In the genomic region with DNA sequence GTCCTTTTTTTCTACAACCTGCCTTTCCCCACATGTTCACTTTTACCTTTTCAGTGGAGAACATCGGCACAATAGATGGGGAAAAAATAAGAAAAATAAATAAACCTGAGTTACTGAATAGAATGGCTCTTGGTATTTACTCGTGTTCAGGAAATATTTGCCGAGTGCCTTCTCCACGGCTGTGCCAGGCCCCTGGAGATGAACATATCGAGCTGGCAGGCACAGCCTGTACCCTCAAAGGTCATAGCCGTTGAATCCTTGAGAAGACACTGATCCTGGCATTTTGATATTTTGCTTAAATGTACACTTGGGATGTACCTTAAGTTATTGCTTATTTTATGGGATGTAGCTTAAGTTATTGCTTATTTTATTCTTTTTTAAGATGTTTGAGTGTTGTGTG, we compare ENCODE assay signal across 24 cellular contexts.
"Had no signal": no experiment of that assay in that cellular context is flagged by ENCODE, and none has a peak within 500 bp of the region (broad histone marks: within the 10 kb centered on the region; RNA-seq: fewer than 3 reads in every experiment).

No MANE protein-coding gene starts in this region.

- ATAC-seq: activated CD8-positive, alpha-beta T cell treated with anti-CD3 and anti-CD28 coated beads, Interleukin-2, amount 10 ng/mL, durations not matched to agents 7 days and 5 days; gastrocnemius medialis; right cardiac atrium had no signal

- H3K27me3 Mint-ChIP-seq: activated CD4-positive, alpha-beta T cell treated with anti-CD3 and anti-CD28 coated beads for 36 hours; effector memory CD8-positive, alpha-beta T cell; stimulated activated naive CD8-positive, alpha-beta T cell treated with anti-CD3 and anti-CD28 coated beads, Interleukin-15, Interleukin-2, amounts not matched to agents 100 ng/mL and 50 ng/mL, for 24 hours had no signal

- H3K27ac Mint-ChIP-seq: activated CD4-positive, alpha-beta T cell treated with anti-CD3 and anti-CD28 coated beads for 36 hours; activated CD8-positive, alpha-beta T cell treated with anti-CD3 and anti-CD28 coated beads, Interleukin-2, amount 10 ng/mL, durations not matched to agents 7 days and 5 days; activated naive CD4-positive, alpha-beta T cell treated with anti-CD3 and anti-CD28 coated beads, Interleukin-2, amount 50 U/mL, for 72 hours; T-helper 2 cell treated with Interferon-gamma antibody and Interleukin-4, amounts not matched to agents 5 μg/mL and 100 μg/mL, for 36 hours had no signal

- H3K27ac ChIP-seq: gastrocnemius medialis, left ventricle myocardium inferior, parathyroid adenoma, spleen, thoracic aorta, vagina had no signal

- H3K9me3 Mint-ChIP-seq: effector memory CD8-positive, alpha-beta T cell; stimulated activated naive CD8-positive, alpha-beta T cell treated with anti-CD3 and anti-CD28 coated beads, Interleukin-15, Interleukin-2, amounts not matched to agents 100 ng/mL and 50 ng/mL, for 24 hours; T-helper 2 cell treated with Interferon-gamma antibody and Interleukin-4, amounts not matched to agents 5 μg/mL and 100 μg/mL, for 36 hours had no signal

- H3K4me3 Mint-ChIP-seq: activated CD4-positive, alpha-beta T cell treated with anti-CD3 and anti-CD28 coated beads for 36 hours; activated CD8-positive, alpha-beta T cell treated with anti-CD3 and anti-CD28 coated beads, Interleukin-2, amount 10 ng/mL, durations not matched to agents 7 days and 5 days; stimulated activated naive CD8-positive, alpha-beta T cell treated with anti-CD3 and anti-CD28 coated beads, Interleukin-15, Interleukin-2, amounts not matched to agents 100 ng/mL and 50 ng/mL, for 24 hours; T-helper 2 cell treated with Interferon-gamma antibody and Interleukin-4, amounts not matched to agents 5 μg/mL and 100 μg/mL, for 36 hours had no signal

- H3K4me3 ChIP-seq: gastrocnemius medialis, left ventricle myocardium inferior, lung, spleen, thoracic aorta, vagina had no signal

- DNase-seq: activated CD4-positive, CD25-positive, alpha-beta regulatory T cell; activated CD8-positive, alpha-beta memory T cell treated with anti-CD3 and anti-CD28 coated beads, Interleukin-2, amount 10 ng/mL, durations not matched to agents 7 days and 5 days; activated CD8-positive, alpha-beta T cell treated with anti-CD3 and anti-CD28 coated beads, Interleukin-2, amount 10 ng/mL, durations not matched to agents 7 days and 5 days; activated naive CD4-positive, alpha-beta T cell; activated T-cell treated with anti-CD3 and anti-CD28 coated beads, Interleukin-2, amount 50 U/mL, for 48 hours; cerebellar nuclear complex; cortex of kidney; effector memory CD8-positive, alpha-beta T cell; erythroblast; gastrocnemius medialis; glutamatergic neuron; islet precursor cell; left ventricle myocardium inferior; right cardiac atrium; spleen; trophoblast cell had no signal
